ENCODE assay signal across 25 cellular contexts in the genomic region with DNA sequence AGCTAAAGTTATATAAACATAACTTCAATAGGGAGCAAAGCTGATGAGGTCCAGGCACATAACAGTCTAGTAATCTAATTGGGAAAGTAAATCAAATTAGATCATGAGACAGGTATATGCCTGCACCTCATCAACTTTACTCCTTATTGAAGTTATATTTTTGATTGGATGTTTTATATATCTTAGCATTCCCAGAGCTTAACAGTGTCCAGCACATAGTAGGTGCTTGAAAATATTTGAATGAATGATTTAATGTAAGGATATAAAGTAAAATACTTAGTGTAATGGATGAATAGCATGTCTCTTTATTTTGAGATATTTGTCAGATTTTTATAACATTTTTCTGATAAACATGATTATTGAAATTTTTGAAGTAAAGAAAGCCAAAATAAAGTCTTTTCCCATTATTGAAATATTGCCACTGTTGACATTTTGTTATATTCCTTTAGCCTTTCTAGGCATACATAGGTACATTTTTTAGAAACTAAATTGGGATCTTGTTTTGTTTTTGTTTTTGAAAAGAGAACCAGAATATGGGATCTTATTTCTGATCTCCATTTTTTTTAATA. TPM values are rescaled to one million over a fixed set of nuclear protein-coding genes. Genes with fewer than 3 reads are reported as not detected.
A peak's percentile ranks its signal among the peaks of the same experiment; 100 is the strongest.
DNase-seq lines count a peak whose midpoint lies in the region; ATAC-seq, FAIRE-seq and TF ChIP-seq lines count a peak whose summit lies in the region.
"Had no signal": no experiment of that assay in that cellular context is flagged by ENCODE, and none has a peak within 500 bp of the region (broad histone marks: within the 10 kb centered on the region; RNA-seq: fewer than 3 reads in every experiment).

No MANE protein-coding gene starts in this region.

- H3K4me3 ChIP-seq in BLaER1 treated with 17β-estradiol and CSF1 and Interleukin-3, amounts not matched to agents 10 nM and 100 nM, result peak overlapping the region in 2 of 10 experiments; percentile 73 to 86; a peak in 2 of 20 replicates
- H3K4me3 ChIP-seq in Loucy (ENCODE audit: low read length, poor library complexity, severe bottlenecking) (peak overlapping the region; percentile 84), neural progenitor cell (peak overlapping the region; percentile 71), H7 (ENCODE audit: insufficient read depth, low read depth, low read length) (no peak overlapping the region)
- H3K4me3 ChIP-seq: breast epithelium, suprapubic skin had no signal

- POLR2A ChIA-PET in T-cell (lab: Charles Lee), result interaction anchor here (0.5 kb wide), 2 partner anchors 417 to 422 kb away, joined by 3 to 4 read pairs; no protein-coding TSS in a partner anchor

- H3K27ac Mint-ChIP-seq in neural progenitor cell, result no peak overlapping the region
- no peak overlapping the region for H3K27ac Mint-ChIP-seq in T-cell
- H3K27ac Mint-ChIP-seq: activated naive CD8-positive, alpha-beta T cell treated with anti-CD3 and anti-CD28 coated beads for 36 hours; CD14-positive monocyte; HFFc6 had no signal

- no peaks in the 10 kb centered on the region for H3K27me3 Mint-ChIP-seq in neural progenitor cell (ENCODE audit: insufficient read depth, low read depth)
- H3K27me3 Mint-ChIP-seq in T-cell, result no peaks in the 10 kb centered on the region
- H3K27me3 Mint-ChIP-seq: activated naive CD8-positive, alpha-beta T cell treated with anti-CD3 and anti-CD28 coated beads for 36 hours had no signal

- H3K4me1 Mint-ChIP-seq in neural progenitor cell (peaks cover 22% of the 10 kb centered on the region), T-cell (peaks cover 17 to 28% (median 25%) of the 10 kb centered on the region in 3 donors)

- H3K9me2 ChIP-seq in Loucy (replicated peaks; ENCODE audit: low read depth, low read length), result no peaks in the 10 kb centered on the region

- peaks cover 4% of the 10 kb centered on the region for H3K36me3 Mint-ChIP-seq in neural progenitor cell
- no peaks in the 10 kb centered on the region for H3K36me3 Mint-ChIP-seq in T-cell

- DNase-seq in neural progenitor cell (ENCODE audit: low spot score), result no peak
- DNase-seq in T-cell, result no peak
- no peak for DNase-seq in H7
- DNase-seq in T-helper 1 cell, result no peak
- DNase-seq: activated gamma-delta T cell; activated naive CD8-positive, alpha-beta T cell treated with anti-CD3 and anti-CD28 coated beads for 36 hours; activated T-cell treated with anti-CD3 and anti-CD28 coated beads for 4 hours; Caco-2; GF-D8; HFFc6; NCI-H1105; NCI-H187; NCI-H510A; stimulated activated naive CD4-positive, alpha-beta T cell treated with Interleukin-2 at 50 U/mL for 16 hours; T-helper 9 cell; WERI-Rb-1 had no signal

- H3K79me2 ChIP-seq in Loucy (ENCODE audit: insufficient read depth, low read length) (peaks cover 72% of the 10 kb centered on the region), neural progenitor cell (ENCODE audit: low read depth) (peaks cover 71% of the 10 kb centered on the region)

- H3K27me3 ChIP-seq in BLaER1 treated with 17β-estradiol and CSF1 and Interleukin-3, amounts not matched to agents 10 nM and 100 nM, result no peaks in the 10 kb centered on the region
- H3K27me3 ChIP-seq in Loucy (ENCODE audit: insufficient read depth, low read length, poor library complexity, severe bottlenecking) (no peaks in the 10 kb centered on the region), neural progenitor cell (no peaks in the 10 kb centered on the region), H7 (ENCODE audit: control insufficient read depth, insufficient read depth, low read length) (no peaks in the 10 kb centered on the region; the same call in none of the 2 replicates)
- H3K27me3 ChIP-seq: breast epithelium, suprapubic skin had no signal

- peaks cover 37 to 66% (median 52%) of the 10 kb centered on the region in 10 experiments for H3K4me1 ChIP-seq in BLaER1 treated with 17β-estradiol and CSF1 and Interleukin-3, amounts not matched to agents 10 nM and 100 nM
- peaks cover 63% of the 10 kb centered on the region for H3K4me1 ChIP-seq in Loucy (ENCODE audit: insufficient read depth, low read length, poor library complexity, severe bottlenecking)
- peaks cover 44% of the 10 kb centered on the region for H3K4me1 ChIP-seq in neural progenitor cell
- H3K4me1 ChIP-seq: breast epithelium had no signal

- H3K27ac ChIP-seq in BLaER1 treated with 17β-estradiol and CSF1 and Interleukin-3, amounts not matched to agents 10 nM and 100 nM, result no peak overlapping the region
- H3K27ac ChIP-seq in neural progenitor cell, result no peak overlapping the region
- H3K27ac ChIP-seq: breast epithelium, epithelial cell of prostate, GM23248, suprapubic skin, WERI-Rb-1 had no signal

- H3K36me3 ChIP-seq in BLaER1 treated with 17β-estradiol and CSF1 and Interleukin-3, amounts not matched to agents 10 nM and 100 nM, result peaks cover 0 to 33% (median 10%) of the 10 kb centered on the region in 11 experiments; a peak in 14 of 22 replicates
- no peaks in the 10 kb centered on the region for H3K36me3 ChIP-seq in Loucy (ENCODE audit: insufficient read depth, low read length)
- peaks cover 7% of the 10 kb centered on the region for H3K36me3 ChIP-seq in neural progenitor cell
- H3K36me3 ChIP-seq in H7 (replicated peaks; ENCODE audit: control insufficient read depth, insufficient read depth, low read length), result no peaks in the 10 kb centered on the region; the same call in none of the 2 replicates
- H3K36me3 ChIP-seq: breast epithelium, suprapubic skin had no signal

- H4K20me1 ChIP-seq in BLaER1 treated with 17β-estradiol and CSF1 and Interleukin-3, amounts not matched to agents 10 nM and 100 nM, result peaks cover 0 to 12% (median 0%) of the 10 kb centered on the region in 11 experiments; a peak in 4 of 22 replicates
- H4K20me1 ChIP-seq in Loucy (ENCODE audit: insufficient read depth, low read length, poor library complexity, severe bottlenecking) (peaks cover 65% of the 10 kb centered on the region), neural progenitor cell (ENCODE audit: low read depth) (peaks cover 54% of the 10 kb centered on the region)

- H3F3A ChIP-seq in Loucy (ENCODE audit: low read depth) (no peaks in the 10 kb centered on the region), neural progenitor cell (ENCODE audit: low read depth) (peaks cover 37% of the 10 kb centered on the region)

- no peak for ATAC-seq in T-cell (replicated peaks in 1 of 4)

- CTCF ChIA-PET in T-cell (lab: Charles Lee), result interaction anchor here (0.5 to 2.0 kb wide), 7 partner anchors 9 to 428 kb away, joined by 3 to 8 read pairs (median 3); no protein-coding TSS in a partner anchor

- peak overlapping the region in 1 of 11 experiments; percentile 91; a peak in 3 of 22 replicates for H3K9ac ChIP-seq in BLaER1 treated with 17β-estradiol and CSF1 and Interleukin-3, amounts not matched to agents 10 nM and 100 nM
- peak overlapping the region; percentile 76 for H3K9ac ChIP-seq in Loucy (ENCODE audit: low read depth, low read length, poor library complexity, severe bottlenecking)
- H3K9ac ChIP-seq in neural progenitor cell, result no peak overlapping the region

- no peaks in the 10 kb centered on the region for H3K9me3 Mint-ChIP-seq in neural progenitor cell
- H3K9me3 Mint-ChIP-seq in T-cell, result no peaks in the 10 kb centered on the region
- H3K9me3 Mint-ChIP-seq: activated naive CD8-positive, alpha-beta T cell treated with anti-CD3 and anti-CD28 coated beads for 36 hours; CD14-positive monocyte; HFFc6; nephron had no signal

- no peak for TF ChIP-seq CTCF in Loucy (conservative IDR thresholded peaks at IDR 0.05; ENCODE audit: low read length)
- no peak for TF ChIP-seq CTCF in neural progenitor cell (IDR thresholded peaks at IDR 0.05)

- no peaks in the 10 kb centered on the region for H3K9me3 ChIP-seq in BLaER1 treated with 17β-estradiol and CSF1 and Interleukin-3, amounts not matched to agents 10 nM and 100 nM (replicated peaks in 1 of 11)
- no peaks in the 10 kb centered on the region for H3K9me3 ChIP-seq in Loucy (ENCODE audit: insufficient read depth, low read depth, low read length)
- no peaks in the 10 kb centered on the region for H3K9me3 ChIP-seq in neural progenitor cell (ENCODE audit: low read depth)
- H3K9me3 ChIP-seq: breast epithelium, Caco-2, suprapubic skin had no signal

- FAIRE-seq in TTC549 (lab: Jason Lieb, UNC), result peak; percentile 46

- no peak overlapping the region for H3K4me3 Mint-ChIP-seq in neural progenitor cell
- no peak overlapping the region for H3K4me3 Mint-ChIP-seq in T-cell
- H3K4me3 Mint-ChIP-seq: activated naive CD8-positive, alpha-beta T cell treated with anti-CD3 and anti-CD28 coated beads for 36 hours; CD14-positive monocyte; HFFc6 had no signal

- no peak overlapping the region for H2AFZ ChIP-seq in Loucy (ENCODE audit: low read length)
- H2AFZ ChIP-seq in neural progenitor cell (replicated peaks), result no peak overlapping the region

- peak overlapping the region in 9 of 11 experiments; percentile 79 to 89 (median 82); a peak in 14 of 22 replicates for H3K4me2 ChIP-seq in BLaER1 treated with 17β-estradiol and CSF1 and Interleukin-3, amounts not matched to agents 10 nM and 100 nM
- peak overlapping the region; percentile 72 for H3K4me2 ChIP-seq in Loucy (ENCODE audit: low read depth, low read length, poor library complexity, severe bottlenecking)
- peak overlapping the region; percentile 86 for H3K4me2 ChIP-seq in neural progenitor cell

RNA-seq across cellular contexts. Expression of gene CDC7, which starts 2.8 kb away (rescaled TPM):
- total RNA-seq in neural progenitor cell (ENCODE audit: low replicate concordance), result 90.8 and 156 TPM in 2 replicates
- 1 to 10 TPM; 3.1 to 6.9 (median 6.3) TPM for total RNA-seq in T-cell
- total RNA-seq in H7 (2014; rRNA removed; shearing (Covaris generic)), result 59.0 and 74.2 TPM in 2 replicates
